In the genomic region with DNA sequence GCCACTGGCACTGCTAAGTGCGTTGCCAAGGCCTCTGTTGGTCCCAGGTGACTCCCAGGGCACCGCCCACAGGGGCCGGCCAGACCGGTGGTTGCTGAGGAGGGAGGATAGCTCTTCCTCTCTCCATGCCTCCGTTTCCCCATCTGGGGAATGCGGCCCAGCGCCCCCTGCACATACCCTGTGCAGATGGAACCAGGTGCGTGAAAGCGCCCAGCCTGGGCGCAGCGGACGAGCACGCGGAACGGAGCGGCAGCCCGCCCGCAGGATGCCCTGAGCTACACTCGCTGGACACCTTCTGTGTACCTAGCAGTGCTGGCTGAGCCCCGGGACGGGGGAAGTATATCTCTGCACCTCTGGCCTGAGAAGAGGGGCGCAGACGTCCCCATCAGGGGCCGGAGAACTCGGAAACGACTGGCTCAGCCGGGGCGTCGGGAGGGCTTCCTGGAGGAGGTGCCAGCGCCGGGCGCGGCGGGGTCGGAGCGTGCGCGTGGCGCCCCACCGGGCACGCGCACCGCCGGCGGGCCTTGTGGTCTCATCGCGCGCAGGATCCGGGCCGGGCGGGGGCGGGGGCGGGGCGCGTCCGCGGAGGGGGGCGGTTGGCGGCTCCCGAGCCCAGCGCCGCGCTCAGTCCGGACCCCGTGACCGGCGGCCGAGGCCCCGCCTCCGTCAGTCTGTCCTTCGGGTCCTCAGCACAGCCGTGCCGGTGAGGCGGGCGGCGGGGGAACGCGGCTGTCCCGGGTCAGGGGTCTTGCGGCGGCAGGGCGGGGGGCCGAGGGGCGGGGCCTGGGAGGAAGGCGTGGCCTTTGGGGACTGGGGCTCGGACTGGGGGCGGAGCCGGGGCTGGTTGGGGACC, we compare ENCODE assay signal across 8 cellular contexts. TPM values are rescaled to one million over a fixed set of nuclear protein-coding genes. Genes with fewer than 3 reads are reported as not detected.
A peak's percentile ranks its signal among the peaks of the same experiment; 100 is the strongest.
DNase-seq lines count a peak whose midpoint lies in the region; ATAC-seq and TF ChIP-seq lines count a peak whose summit lies in the region.

CCDC78 (minus strand) TSS at position 6 of the 853 bp plus-strand sequence. CDS start 76 bp downstream, outside the sequence.
A gene with protein sequence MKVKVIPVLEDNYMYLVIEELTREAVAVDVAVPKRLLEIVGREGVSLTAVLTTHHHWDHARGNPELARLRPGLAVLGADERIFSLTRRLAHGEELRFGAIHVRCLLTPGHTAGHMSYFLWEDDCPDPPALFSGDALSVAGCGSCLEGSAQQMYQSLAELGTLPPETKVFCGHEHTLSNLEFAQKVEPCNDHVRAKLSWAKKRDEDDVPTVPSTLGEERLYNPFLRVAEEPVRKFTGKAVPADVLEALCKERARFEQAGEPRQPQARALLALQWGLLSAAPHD (plus strand): TSS at position 669 of the 853 bp plus-strand sequence. CDS start 404 bp downstream, outside the sequence.

- TF ChIP-seq CTCF in GM23338 (conservative IDR thresholded peaks at IDR 0.05; ENCODE audit: low read depth in 2 of 2), result peak in 1 of 2 experiments; percentile 6; a peak in 1 of 4 replicates
- no peak for TF ChIP-seq CTCF in prostate gland (IDR thresholded peaks at IDR 0.05)

- H4K20me1 ChIP-seq in BLaER1 (peaks cover 78% of the 10 kb centered on the region), GM23338 (replicated peaks; ENCODE audit: insufficient read depth) (no peaks in the 10 kb centered on the region)

- WGBS in prostate gland, result 5% methylated on average over 30 of the region's 88 CpGs

- H3K36me3 Mint-ChIP-seq in GM23338 (ENCODE audit: low read depth), result no peaks in the 10 kb centered on the region
- no peaks in the 10 kb centered on the region for H3K36me3 Mint-ChIP-seq in activated naive CD8-positive, alpha-beta T cell treated with anti-CD3 and anti-CD28 coated beads for 36 hours

- H3K9me3 ChIP-seq in BLaER1, result no peaks in the 10 kb centered on the region
- H3K9me3 ChIP-seq in prostate gland, result no peaks in the 10 kb centered on the region

- intact Hi-C loops in left ventricle myocardium superior (cut with micrococcal nuclease) (no loop called here), prostate gland (cut with DNase I) (no loop called here)

- H3K27ac Mint-ChIP-seq in GM23338, result no peak within 1 kb of the TSS
- peak within 1 kb of the TSS; percentile 58 for H3K27ac Mint-ChIP-seq in activated naive CD8-positive, alpha-beta T cell treated with anti-CD3 and anti-CD28 coated beads for 36 hours

- peaks cover 12% of the 10 kb centered on the region for H3F3A ChIP-seq in GM23338 (replicated peaks; ENCODE audit: low read depth)

- TF ChIP-seq POLR2A in prostate gland (IDR thresholded peaks at IDR 0.05), result no peak

- no peaks in the 10 kb centered on the region for H3K9me3 Mint-ChIP-seq in GM23338
- no peaks in the 10 kb centered on the region for H3K9me3 Mint-ChIP-seq in activated naive CD8-positive, alpha-beta T cell treated with anti-CD3 and anti-CD28 coated beads for 36 hours

- peaks cover 18% of the 10 kb centered on the region for H3K27me3 Mint-ChIP-seq in GM23338 (ENCODE audit: insufficient read depth, low read depth, poor library complexity)
- no peaks in the 10 kb centered on the region for H3K27me3 Mint-ChIP-seq in activated naive CD8-positive, alpha-beta T cell treated with anti-CD3 and anti-CD28 coated beads for 36 hours

- H3K36me3 ChIP-seq in BLaER1 (peaks cover 27% of the 10 kb centered on the region), GM23338 (ENCODE audit: insufficient read depth) (no peaks in the 10 kb centered on the region), prostate gland (no peaks in the 10 kb centered on the region)

- H3K79me2 ChIP-seq in GM23338 (replicated peaks; ENCODE audit: insufficient read depth), result no peaks in the 10 kb centered on the region

- H3K27ac ChIP-seq in BLaER1, result peak within 1 kb of the TSS; percentile 89
- no peak within 1 kb of the TSS for H3K27ac ChIP-seq in GM23338 (ENCODE audit: low read depth)
- H3K27ac ChIP-seq in prostate gland, result no peak within 1 kb of the TSS

- H3K4me1 ChIP-seq in BLaER1, result peaks cover 76% of the 10 kb centered on the region
- H3K4me1 ChIP-seq in GM23338 (ENCODE audit: insufficient read depth), result no peaks in the 10 kb centered on the region
- peaks cover 20% of the 10 kb centered on the region for H3K4me1 ChIP-seq in prostate gland (replicated peaks)

- H3K4me3 ChIP-seq in BLaER1, result peak within 1 kb of the TSS; percentile 80
- peak within 1 kb of the TSS; percentile 71 for H3K4me3 ChIP-seq in GM23338
- H3K4me3 ChIP-seq in prostate gland, result peak within 1 kb of the TSS; percentile 31 to 37

- H3K4me2 ChIP-seq in BLaER1 (peak within 1 kb of the TSS; percentile 100), GM23338 (peak within 1 kb of the TSS; percentile 87)

- peak within 1 kb of the TSS; percentile 80 for H2AFZ ChIP-seq in GM23338

- no peaks in the 10 kb centered on the region for H3K9me2 ChIP-seq in GM23338 (ENCODE audit: insufficient read depth)

- H3K4me1 Mint-ChIP-seq in GM23338, result no peaks in the 10 kb centered on the region
- H3K4me1 Mint-ChIP-seq in activated naive CD8-positive, alpha-beta T cell treated with anti-CD3 and anti-CD28 coated beads for 36 hours, result peaks cover 3% of the 10 kb centered on the region

- DNase-seq in GM23338 (ENCODE audit: low spot score) (peak; percentile 82), RPMI8226 (peak; percentile 83), left ventricle myocardium superior (peak; percentile 79), prostate gland (ENCODE audit: low spot score) (peak; percentile 39), DMS153 treated with DMSO at 0.1 percent for 48 hours (lab: John Stamatoyannopoulos, UW; ENCODE audit: unreplicated experiment) (no peak), DMS79 (lab: John Stamatoyannopoulos, UW) (no peak)
- peak; percentile 67 for DNase-seq in activated naive CD8-positive, alpha-beta T cell treated with anti-CD3 and anti-CD28 coated beads for 36 hours

- peak within 1 kb of the TSS; percentile 83 for H3K9ac ChIP-seq in BLaER1

- peak within 1 kb of the TSS; percentile 67 for H3K4me3 Mint-ChIP-seq in GM23338
- peak within 1 kb of the TSS; percentile 64 for H3K4me3 Mint-ChIP-seq in activated naive CD8-positive, alpha-beta T cell treated with anti-CD3 and anti-CD28 coated beads for 36 hours

- ATAC-seq in GM23338 (peak; percentile 21), left ventricle myocardium superior (peak; percentile 55)

- H3K27me3 ChIP-seq in BLaER1 (no peaks in the 10 kb centered on the region), GM23338 (ENCODE audit: insufficient read depth) (peaks cover 14% of the 10 kb centered on the region; the same call in 1 of the 2 replicates), prostate gland (replicated peaks; ENCODE audit: insufficient read depth) (no peaks in the 10 kb centered on the region)

TF ChIP-seq in GM23338, 12 proteins besides CTCF, POLR2A, EP300 and RAD21:
- TF ChIP-seq POLR2AphosphoS5 (IDR thresholded peaks at IDR 0.05; ENCODE audit: low read depth) (peak; percentile 38), STAT1 (IDR thresholded peaks at IDR 0.05; ENCODE audit: unreplicated experiment) (no peak)

RNA-seq across cellular contexts. Expression of gene CCDC78, which starts in this region (rescaled TPM):
- total RNA-seq in GM23338 (2014; rRNA removed; shearing (Covaris generic)), result 3.5 and 12.6 TPM in 2 replicates
- 8.7 and 10.5 TPM in 2 replicates for polyA plus RNA-seq in GM23338 (2016; fragmentation: Nextera tagmentation; extraction: Ambion mirVana)
- total RNA-seq in activated naive CD8-positive, alpha-beta T cell treated with anti-CD3 and anti-CD28 coated beads for 36 hours, result 1 to 10 TPM; 6.5 to 8.1 TPM
- 0.50 TPM for total RNA-seq in left ventricle myocardium superior
- 1 to 10 TPM; 2.3 to 3.0 TPM for total RNA-seq in prostate gland

RNA-seq across cellular contexts. Expression of the second gene that starts in this region (rescaled TPM):
- total RNA-seq in GM23338 (2014; rRNA removed; shearing (Covaris generic)), result 19.1 and 21.6 TPM in 2 replicates
- 35.3 and 45.2 TPM in 2 replicates for polyA plus RNA-seq in GM23338 (2016; fragmentation: Nextera tagmentation; extraction: Ambion mirVana)
- 10 to 100 TPM; 22.9 to 24.4 TPM for total RNA-seq in activated naive CD8-positive, alpha-beta T cell treated with anti-CD3 and anti-CD28 coated beads for 36 hours
- total RNA-seq in left ventricle myocardium superior, result 13.6 TPM
- total RNA-seq in prostate gland, result 10 to 100 TPM in 1 of 2 donors, 1 to 10 TPM in 1; 7.7 to 10.1 TPM

Comparison
In these comparisons a context has a peak if more than half of its experiments do, and no peak if none do; other contexts are left out.
1. DNase-seq: peak in GM23338 (single experiment), RPMI8226 (single experiment), activated naive CD8-positive, alpha-beta T cell treated with anti-CD3 and anti-CD28 coated beads for 36 hours (single experiment), left ventricle myocardium superior (single experiment) and prostate gland (single experiment); none in DMS153 treated with DMSO at 0.1 percent for 48 hours (single experiment) and DMS79 (single experiment).
2. Peak in every context shown above with its lines, with median percentiles within 50 percentile points of each other: H3K4me3 ChIP-seq.